8 cellular contexts compared by ENCODE assay signal in genomic region chrX:71253253-71254091, GRCh38. TPM values are rescaled to one million over a fixed set of nuclear protein-coding genes. Genes with fewer than 3 reads are reported as not detected.
DNase-seq lines count a peak whose midpoint lies in the region; ATAC-seq, FAIRE-seq and TF ChIP-seq lines count a peak whose summit lies in the region.

No MANE protein-coding gene starts in this region.

- no peaks in the 10 kb centered on the region for H3K9me3 ChIP-seq in adrenal gland (replicated peaks in 1 of 3)

- ATAC-seq in GM18519 (IDR thresholded peaks at IDR 0.05; ENCODE audit: low FRiP score, unreplicated experiment) (no peak), HG02840 (IDR thresholded peaks at IDR 0.05; ENCODE audit: low FRiP score, unreplicated experiment) (no peak)

- H3K27me3 ChIP-seq in adrenal gland, result peaks cover 14% of the 10 kb centered on the region

- peak overlapping the region; percentile 33 to 60 (median 46) for H3K4me3 ChIP-seq in adrenal gland
- H3K4me3 ChIP-seq in skeletal muscle cell (ENCODE audit: low read depth, low read length), result peak overlapping the region; percentile 77

- H3K36me3 ChIP-seq in adrenal gland (replicated peaks in 1 of 2), result peaks cover 0 to 22% of the 10 kb centered on the region in 2 donors

- TF ChIP-seq CTCF in AG09319 (IDR thresholded peaks at IDR 0.05; ENCODE audit: low read depth, low read length) (peak; percentile 51), GM20000 (IDR thresholded peaks at IDR 0.05; ENCODE audit: extremely low read depth, missing control alignments) (peak; percentile 22), adrenal gland (IDR thresholded peaks at IDR 0.05) (peak in 5 of 6 experiments; percentile 25 to 37 (median 28))

- WGBS in adrenal gland, 4 donors, result 0 to 46% (median 12%) methylated on average over 2 to 35 of the region's 35 CpGs

- no peak for TF ChIP-seq POLR2A in adrenal gland (IDR thresholded peaks at IDR 0.05)

- intact Hi-C loops in adrenal gland (cut with DNase I), result loop anchor here in 1 of 2 donors (5.0 kb wide), 1 partner anchor 34 kb away; no protein-coding TSS in a partner anchor

- peaks cover 0 to 7% of the 10 kb centered on the region in 2 donors for H3K4me1 ChIP-seq in adrenal gland (replicated peaks in 1 of 2)

- DNase-seq in AG09319 (ENCODE audit: extremely low read depth, low read depth), result no peak
- DNase-seq in GM20000 (ENCODE audit: low spot score), result peak; percentile 46
- DNase-seq in RCC 7860 (ENCODE audit: low spot score), result peak; percentile 15
- peak; percentile 36 to 62 (median 51) for DNase-seq in adrenal gland
- DNase-seq in hepatic stellate cell (ENCODE audit: low spot score), result peak; percentile 54
- no peak for DNase-seq in skeletal muscle cell (ENCODE audit: low read depth)

- H3K27ac ChIP-seq in adrenal gland, result peak overlapping the region in 4 of 5 donors; percentile 60 to 90 (median 79)

- no peak for FAIRE-seq in RCC 7860 (lab: Jason Lieb, UNC)

RNA-seq across cellular contexts. Expression of gene ZMYM3, which starts 0.5 kb away (rescaled TPM):
- 10 to 100 TPM; 31.3 to 77.3 (median 47.0) TPM for total RNA-seq in adrenal gland
- polyA plus RNA-seq in adrenal gland, result 10 to 100 TPM; 23.0 to 36.1 (median 28.8) TPM

RNA-seq across cellular contexts. Expression of gene NONO, which starts 30.0 kb away (rescaled TPM):
- 100 to 1,000 TPM; 267 to 402 (median 320) TPM for total RNA-seq in adrenal gland
- 100 to 1,000 TPM; 140 to 492 (median 170) TPM for polyA plus RNA-seq in adrenal gland

RNA-seq across cellular contexts. Expression of gene GJB1, which starts 30.4 kb away (rescaled TPM):
- total RNA-seq in adrenal gland, result under 1 TPM in 1 of 8 donors, not detected in 7; 0.18 TPM
- polyA plus RNA-seq in adrenal gland, result not detected

RNA-seq across cellular contexts. Expression of gene ITGB1BP2, which starts 48.1 kb away (rescaled TPM):
- 1 to 10 TPM in 2 of 8 donors, under 1 TPM in 5, not detected in 1; 0.18 to 3.2 (median 0.80) TPM for total RNA-seq in adrenal gland
- polyA plus RNA-seq in adrenal gland, result 1 to 10 TPM in 2 of 3 donors, under 1 TPM in 1; 0.31 to 1.6 (median 1.5) TPM

Comparison
In these comparisons a context has a peak if more than half of its experiments do, and no peak if none do; other contexts are left out.
1. DNase-seq: peak in GM20000 (single experiment), RCC 7860 (single experiment), adrenal gland (7 of 7) and hepatic stellate cell (single experiment); none in AG09319 (single experiment) and skeletal muscle cell (single experiment).
2. Peak in every context shown above with its lines, with median percentiles within 50 percentile points of each other: CTCF ChIP-seq.